ENCODE assay signal across 13 cellular contexts in genomic region chr3:21672303-21672702, GRCh38.
DNase-seq lines count a peak whose midpoint lies in the region; ATAC-seq and TF ChIP-seq lines count a peak whose summit lies in the region.
"Had no signal": no experiment of that assay in that cellular context is flagged by ENCODE, and none has a peak within 500 bp of the region (broad histone marks: within the 10 kb centered on the region; RNA-seq: fewer than 3 reads in every experiment).

No MANE protein-coding gene starts in this region.

- no peak for TF ChIP-seq RAD21 in SK-N-SH (IDR thresholded peaks at IDR 0.05; ENCODE audit: low read length)

- 0 out of 2 replicates have a peak overlapping the region, but pooled peaks have one; percentile 19 for H2AFZ ChIP-seq in SK-N-SH (ENCODE audit: low read depth)

- H3K4me1 ChIP-seq in SK-N-SH (ENCODE audit: control insufficient read depth in 1 of 2, insufficient read depth in 2 of 2, low read depth in 1 of 2, low read length in 1 of 2) = peaks cover 0 to 5% of the 10 kb centered on the region in 2 experiments; a peak in 2 of 4 replicates
- H3K4me1 ChIP-seq: Caco-2 had no signal

- no peak overlapping the region for H3K9ac ChIP-seq in SK-N-SH

- ATAC-seq in sciatic nerve = peak; percentile 36

- H3K4me3 ChIP-seq in SK-N-SH (ENCODE audit: low read depth in 2 of 2, low read length in 1 of 2) = no peak overlapping the region

- DNase-seq in GM04503 (ENCODE audit: low read depth) (peak; percentile 92), SK-N-SH (no peak), fibroblast of gingiva (ENCODE audit: low read depth) (peak; percentile 81), sciatic nerve (ENCODE audit: low spot score) (no peak), NCI-H2227 treated with DMSO at 0.1 percent for 48 hours (lab: John Stamatoyannopoulos, UW) (no peak)
- no peak for DNase-seq in activated naive CD4-positive, alpha-beta T cell treated with Interleukin-2 at 50 U/mL for 16 hours
- no peak for DNase-seq in activated CD4-positive, alpha-beta T cell treated with anti-CD3 and anti-CD28 coated beads, Interleukin-2, amount 50 U/mL, for 1 hour
- no peak for DNase-seq in stimulated activated CD4-positive, alpha-beta T cell treated with anti-CD3 and anti-CD28 coated beads, Interleukin-2, amount 100 ng/mL, for 24 hours
- DNase-seq: Caco-2; hippocampal formation; naive B cell; NCI-H187; NK-92 treated with Interleukin-12 subunit alpha and Interleukin-12 subunit beta, amount 100 ng/mL, for 24 hours had no signal

- no peaks in the 10 kb centered on the region for H3K79me2 ChIP-seq in SK-N-SH (ENCODE audit: insufficient read depth)

- WGBS in SK-N-SH (ENCODE audit: low lambda C conversion rate) = 8% methylated on average over 1 of the region's 1 CpG

- TF ChIP-seq CTCF in SK-N-SH (IDR thresholded peaks at IDR 0.05) = no peak

- H3K27ac ChIP-seq in SK-N-SH (ENCODE audit: low read depth in 2 of 2, low read length in 1 of 2) = peak overlapping the region in 1 of 2 experiments; percentile 74; a peak in 2 of 4 replicates

- H3K9me2 ChIP-seq in SK-N-SH = no peaks in the 10 kb centered on the region

- POLR2A ChIA-PET in SK-N-SH (lab: Yijun Ruan, JAX) = no interaction called here

- CTCF ChIA-PET in SK-N-SH (lab: Yijun Ruan, JAX) = interaction anchor here (1.3 kb wide), 1 partner anchor 25 kb away, joined by 3 read pairs; no protein-coding TSS in a partner anchor

- peaks cover 5% of the 10 kb centered on the region for H3F3A ChIP-seq in SK-N-SH (replicated peaks; ENCODE audit: insufficient read depth)

- TF ChIP-seq EP300 in SK-N-SH (IDR thresholded peaks at IDR 0.05; ENCODE audit: borderline replicate concordance in 1 of 2, low read depth in 1 of 2, low read length in 1 of 2) = peak; percentile 13 to 84; a peak in 2 of 4 replicates

- no peaks in the 10 kb centered on the region for H3K36me3 ChIP-seq in SK-N-SH (replicated peaks in 1 of 2; ENCODE audit: control insufficient read depth in 1 of 2, insufficient read depth in 2 of 2, low read length in 1 of 2)

- intact Hi-C loops in sciatic nerve (cut with DNase I) = no loop called here

- H3K27me3 ChIP-seq in SK-N-SH (ENCODE audit: insufficient read depth) = no peaks in the 10 kb centered on the region

- no peaks in the 10 kb centered on the region for H3K9me3 ChIP-seq in SK-N-SH
- H3K9me3 ChIP-seq: Caco-2 had no signal

- no peaks in the 10 kb centered on the region for H4K20me1 ChIP-seq in SK-N-SH (ENCODE audit: insufficient read depth)

- H3K4me2 ChIP-seq in SK-N-SH = no peak overlapping the region

TF ChIP-seq in SK-N-SH, 30 proteins besides CTCF, POLR2A, EP300 and RAD21 (continues in another document):
- no peak for TF ChIP-seq EZH2phosphoT487 (IDR thresholded peaks at IDR 0.05; ENCODE audit: borderline replicate concordance, low read depth)
- TF ChIP-seq POLR2AphosphoS5 (IDR thresholded peaks at IDR 0.05; ENCODE audit: low read depth, low read length) = peak; percentile 60; the same call in 1 of the 2 replicates
- no peak for TF ChIP-seq MXI1 (IDR thresholded peaks at IDR 0.05; ENCODE audit: low read depth, low read length)
- TF ChIP-seq TEAD4 (IDR thresholded peaks at IDR 0.05; ENCODE audit: borderline replicate concordance, insufficient read depth) = 0 out of 2 replicates have a peak, but pooled peaks have one; percentile 48
- TF ChIP-seq RCOR1 (IDR thresholded peaks at IDR 0.05; ENCODE audit: low read length) = no peak
- 0 out of 2 replicates have a peak, but pooled peaks have one; percentile 38 for TF ChIP-seq REST (IDR thresholded peaks at IDR 0.05; ENCODE audit: low read depth, low read length)
- no peak for TF ChIP-seq TAF1 (IDR thresholded peaks at IDR 0.05; ENCODE audit: borderline replicate concordance, low read depth, low read length)
- TF ChIP-seq NRF1 (IDR thresholded peaks at IDR 0.05; ENCODE audit: low read depth, low read length) = no peak
- TF ChIP-seq SIN3A (IDR thresholded peaks at IDR 0.05; ENCODE audit: borderline replicate concordance, low read depth, low read length) = no peak
- TF ChIP-seq ZBTB33 (IDR thresholded peaks at IDR 0.05; ENCODE audit: borderline replicate concordance, low read depth) = no peak; the same call in 1 of the 2 replicates
- peak; percentile 84; the same call in 1 of the 2 replicates for TF ChIP-seq FOSL2 (IDR thresholded peaks at IDR 0.05; ENCODE audit: borderline replicate concordance, low read depth)
- TF ChIP-seq RXRA (IDR thresholded peaks at IDR 0.05; ENCODE audit: borderline replicate concordance, low read depth) = peak; percentile 95
- no peak for TF ChIP-seq RFX5 (IDR thresholded peaks at IDR 0.05; ENCODE audit: low read length)
- no peak for TF ChIP-seq USF1 (IDR thresholded peaks at IDR 0.05; ENCODE audit: borderline replicate concordance, low read depth)
- no peak for TF ChIP-seq YY1 (IDR thresholded peaks at IDR 0.05; ENCODE audit: low read depth)
- no peak for TF ChIP-seq FOXJ3 (CRISPR knock-in tag; IDR thresholded peaks at IDR 0.05)
- TF ChIP-seq JUND (IDR thresholded peaks at IDR 0.05) = peak; percentile 88
- no peak for TF ChIP-seq GABPA (IDR thresholded peaks at IDR 0.05; ENCODE audit: low read depth)
- TF ChIP-seq USF2 (IDR thresholded peaks at IDR 0.05; ENCODE audit: borderline replicate concordance, low read depth, low read length) = no peak
- no peak for TF ChIP-seq SMC3 (IDR thresholded peaks at IDR 0.05; ENCODE audit: low read depth, low read length)
- no peak for TF ChIP-seq GATA2 (CRISPR knock-in tag; IDR thresholded peaks at IDR 0.05)
- TF ChIP-seq MEF2A (IDR thresholded peaks at IDR 0.05; ENCODE audit: borderline replicate concordance, low read depth) = no peak
- peak; percentile 89 for TF ChIP-seq PBX3 (IDR thresholded peaks at IDR 0.05)
- no peak for TF ChIP-seq ELF1 (IDR thresholded peaks at IDR 0.05)

Comparison
In these comparisons a context has a peak if more than half of its experiments do, and no peak if none do; other contexts are left out.
1. DNase-seq: peak in GM04503 (single experiment) and fibroblast of gingiva (single experiment); none in SK-N-SH (single experiment), sciatic nerve (single experiment), NCI-H2227 treated with DMSO at 0.1 percent for 48 hours (single experiment), activated naive CD4-positive, alpha-beta T cell treated with Interleukin-2 at 50 U/mL for 16 hours (single experiment), activated CD4-positive, alpha-beta T cell treated with anti-CD3 and anti-CD28 coated beads, Interleukin-2, amount 50 U/mL, for 1 hour (single experiment) and stimulated activated CD4-positive, alpha-beta T cell treated with anti-CD3 and anti-CD28 coated beads, Interleukin-2, amount 100 ng/mL, for 24 hours (0 of 2).